In the genomic region with DNA sequence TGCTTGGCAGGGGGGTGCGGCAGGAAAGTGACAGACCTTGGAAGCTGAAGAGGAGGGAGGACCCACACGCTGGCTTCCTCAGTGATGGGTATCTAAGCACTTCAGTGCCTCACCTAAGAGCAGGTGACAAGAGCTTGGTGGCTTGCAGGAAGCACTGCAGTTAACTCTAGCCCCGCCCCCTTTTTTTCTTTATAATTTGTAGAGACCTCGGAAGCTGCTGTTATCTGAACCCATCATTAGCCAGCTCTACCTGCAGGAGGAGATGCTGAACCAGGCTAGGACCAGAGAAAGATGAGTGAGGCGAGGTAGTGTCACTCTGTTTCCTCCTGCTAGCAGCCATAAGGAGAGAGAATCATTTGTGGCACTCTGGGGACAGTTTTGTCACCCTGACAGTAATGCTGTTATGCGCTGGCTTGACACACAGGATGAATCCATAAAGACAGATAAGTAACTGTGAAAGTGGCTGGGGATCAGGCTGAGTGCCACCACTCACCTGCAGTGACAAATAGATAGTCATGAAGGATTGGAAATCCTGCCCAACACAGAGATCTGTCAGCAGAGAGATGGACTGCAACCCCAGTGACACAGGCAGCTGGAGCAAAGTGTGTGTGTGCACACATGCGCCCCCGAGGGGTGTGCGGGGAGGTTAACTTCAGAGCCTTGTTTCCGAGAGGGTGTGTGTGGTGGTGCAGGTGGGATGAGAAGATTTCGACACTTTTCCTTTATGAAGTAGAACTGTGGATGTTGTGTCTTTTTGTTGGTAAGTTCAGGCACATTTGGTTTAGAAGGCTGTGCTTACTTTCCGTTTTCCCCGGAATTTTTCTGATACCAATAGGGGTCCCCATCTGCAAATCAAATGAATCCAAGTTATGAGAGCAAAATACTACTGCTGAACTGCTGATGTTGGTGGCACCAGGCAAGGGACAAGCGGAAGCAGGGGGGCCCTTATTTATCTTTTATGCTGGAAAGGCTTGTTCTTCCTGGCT, we compare ENCODE assay signal across 12 cellular contexts.
DNase-seq lines count a peak whose midpoint lies in the region; TF ChIP-seq lines count a peak whose summit lies in the region.
"Had no signal": no experiment of that assay in that cellular context is flagged by ENCODE, and none has a peak within 500 bp of the region (broad histone marks: within the 10 kb centered on the region; RNA-seq: fewer than 3 reads in every experiment).

No MANE protein-coding gene starts in this region.

- H3K27ac ChIP-seq in CD8-positive, alpha-beta memory T cell (ENCODE audit: low read depth, low read length), result no peak overlapping the region
- no peak overlapping the region for H3K27ac ChIP-seq in prostate gland
- H3K27ac ChIP-seq: pancreas had no signal

- DNase-seq in ELR (ENCODE audit: low read depth), result peak; percentile 15
- DNase-seq in NCI-H187 treated with DMSO at 0.1 percent for 48 hours (lab: John Stamatoyannopoulos, UW), result peak; percentile 83
- no peak for DNase-seq in astrocyte of the cerebellum (ENCODE audit: low read depth)
- DNase-seq in mesothelial cell of epicardium (ENCODE audit: low spot score in 2 of 2, unreplicated experiment in 2 of 2), result no peak
- DNase-seq in CD8-positive, alpha-beta memory T cell, result no peak
- no peak for DNase-seq in central memory CD4-positive, alpha-beta T cell
- DNase-seq in prostate gland (ENCODE audit: low spot score), result no peak
- DNase-seq in DMS 273 (lab: John Stamatoyannopoulos, UW; ENCODE audit: unreplicated experiment), result no peak
- DNase-seq: NCI-H1048, pancreas had no signal

- no peak for TF ChIP-seq POLR2A in prostate gland (IDR thresholded peaks at IDR 0.05)

- H3K27me3 Mint-ChIP-seq in mesothelial cell of epicardium (ENCODE audit: low read depth), result no peaks in the 10 kb centered on the region
- no peaks in the 10 kb centered on the region for H3K27me3 Mint-ChIP-seq in CD8-positive, alpha-beta memory T cell
- H3K27me3 Mint-ChIP-seq: stimulated activated naive CD8-positive, alpha-beta T cell treated with anti-CD3 and anti-CD28 coated beads, Interleukin-15, Interleukin-2, amounts not matched to agents 100 ng/mL and 50 ng/mL, for 24 hours had no signal

- in situ Hi-C loops in astrocyte of the cerebellum (cut with HindIII; ENCODE audit: low sequenced_read_pairs), result no loop called here

- H3K27ac Mint-ChIP-seq in mesothelial cell of epicardium, result peak overlapping the region; percentile 39
- peak overlapping the region in 2 of 8 donors; percentile 6 to 42 for H3K27ac Mint-ChIP-seq in CD8-positive, alpha-beta memory T cell
- H3K27ac Mint-ChIP-seq: stimulated activated naive CD8-positive, alpha-beta T cell treated with anti-CD3 and anti-CD28 coated beads, Interleukin-15, Interleukin-2, amounts not matched to agents 100 ng/mL and 50 ng/mL, for 24 hours had no signal

- H3K4me3 ChIP-seq in astrocyte of the cerebellum (ENCODE audit: low read depth, low read length), result no peak overlapping the region
- H3K4me3 ChIP-seq in CD8-positive, alpha-beta memory T cell (ENCODE audit: low read length), result no peak overlapping the region
- no peak overlapping the region for H3K4me3 ChIP-seq in prostate gland
- H3K4me3 ChIP-seq: pancreas had no signal

- POLR2A ChIA-PET in CD8-positive, alpha-beta memory T cell (lab: Charles Lee), result no interaction called here

- H3K9me3 ChIP-seq in CD8-positive, alpha-beta memory T cell (ENCODE audit: low read length), result no peaks in the 10 kb centered on the region
- no peaks in the 10 kb centered on the region for H3K9me3 ChIP-seq in prostate gland
- H3K9me3 ChIP-seq: pancreas had no signal

- CTCF ChIA-PET in CD8-positive, alpha-beta memory T cell (lab: Charles Lee), result no interaction called here

- 76% methylated on average over 14 of the region's 14 CpGs for WGBS in prostate gland

- no peaks in the 10 kb centered on the region for H3K9me3 Mint-ChIP-seq in mesothelial cell of epicardium
- no peaks in the 10 kb centered on the region for H3K9me3 Mint-ChIP-seq in CD8-positive, alpha-beta memory T cell
- H3K9me3 Mint-ChIP-seq: CD14-positive monocyte; stimulated activated naive CD8-positive, alpha-beta T cell treated with anti-CD3 and anti-CD28 coated beads, Interleukin-15, Interleukin-2, amounts not matched to agents 100 ng/mL and 50 ng/mL, for 24 hours had no signal

- no peak overlapping the region for H3K4me3 Mint-ChIP-seq in mesothelial cell of epicardium
- H3K4me3 Mint-ChIP-seq in CD8-positive, alpha-beta memory T cell, result no peak overlapping the region
- H3K4me3 Mint-ChIP-seq: CD14-positive monocyte; stimulated activated naive CD8-positive, alpha-beta T cell treated with anti-CD3 and anti-CD28 coated beads, Interleukin-15, Interleukin-2, amounts not matched to agents 100 ng/mL and 50 ng/mL, for 24 hours had no signal

- H3K4me1 Mint-ChIP-seq in mesothelial cell of epicardium, result peaks cover 64% of the 10 kb centered on the region
- H3K4me1 Mint-ChIP-seq in CD8-positive, alpha-beta memory T cell, result peaks cover 1 to 3% (median 2%) of the 10 kb centered on the region in 3 donors
- H3K4me1 Mint-ChIP-seq: CD14-positive monocyte had no signal

- H3K36me3 Mint-ChIP-seq in mesothelial cell of epicardium, result no peaks in the 10 kb centered on the region
- H3K36me3 Mint-ChIP-seq in CD8-positive, alpha-beta memory T cell, result peaks cover 0 to 3% (median 1%) of the 10 kb centered on the region in 3 donors

- no peaks in the 10 kb centered on the region for H3K27me3 ChIP-seq in CD8-positive, alpha-beta memory T cell (ENCODE audit: insufficient read depth, low read length, poor library complexity, severe bottlenecking)
- H3K27me3 ChIP-seq in prostate gland (replicated peaks; ENCODE audit: insufficient read depth), result no peaks in the 10 kb centered on the region
- H3K27me3 ChIP-seq: pancreas had no signal

- H3K4me1 ChIP-seq in CD8-positive, alpha-beta memory T cell (ENCODE audit: insufficient read depth, low read length), result no peaks in the 10 kb centered on the region
- no peaks in the 10 kb centered on the region for H3K4me1 ChIP-seq in prostate gland (replicated peaks)

- intact Hi-C loops in prostate gland (cut with DNase I), result no loop called here

- TF ChIP-seq CTCF in astrocyte of the cerebellum (IDR thresholded peaks at IDR 0.05; ENCODE audit: low read depth, low read length, missing control alignments), result peak; percentile 22
- TF ChIP-seq CTCF in mesothelial cell of epicardium (IDR thresholded peaks at IDR 0.05; ENCODE audit: unreplicated experiment), result peak; percentile 8
- no peak for TF ChIP-seq CTCF in prostate gland (IDR thresholded peaks at IDR 0.05)

- no peaks in the 10 kb centered on the region for H3K36me3 ChIP-seq in CD8-positive, alpha-beta memory T cell (ENCODE audit: insufficient read depth, low read length)
- H3K36me3 ChIP-seq in prostate gland, result no peaks in the 10 kb centered on the region
- H3K36me3 ChIP-seq: pancreas had no signal

Comparison
In these comparisons a context has a peak if more than half of its experiments do, and no peak if none do; other contexts are left out.
1. DNase-seq: peak in ELR (single experiment) and NCI-H187 treated with DMSO at 0.1 percent for 48 hours (single experiment); none in astrocyte of the cerebellum (single experiment), mesothelial cell of epicardium (0 of 2), CD8-positive, alpha-beta memory T cell (0 of 5), central memory CD4-positive, alpha-beta T cell (single experiment), prostate gland (single experiment) and DMS 273 (single experiment).
2. CTCF ChIP-seq: peak in astrocyte of the cerebellum (single experiment) and mesothelial cell of epicardium (single experiment); none in prostate gland (0 of 4).